31 cellular contexts compared by ENCODE assay signal in genomic region chr12:52413202-52413601, GRCh38. TPM values are rescaled to one million over a fixed set of nuclear protein-coding genes. Genes with fewer than 3 reads are reported as not detected.
"Had no signal": no experiment of that assay in that cellular context is flagged by ENCODE, and none has a peak within 500 bp of the region (broad histone marks: within the 10 kb centered on the region; RNA-seq: fewer than 3 reads in every experiment).

No MANE protein-coding gene starts in this region.

- H3K4me3 ChIP-seq: adrenal gland, body of pancreas, breast epithelium, SJCRH30, SK-N-MC had no signal

- H3K4me1 ChIP-seq: adrenal gland, body of pancreas, breast epithelium, SJCRH30 had no signal

- ATAC-seq: activated CD4-positive, alpha-beta T cell treated with anti-CD3 and anti-CD28 coated beads for 36 hours; activated CD4-positive, CD25-positive, alpha-beta regulatory T cell treated with anti-CD3 and anti-CD28 coated beads, Interleukin-2, amount 50 U/mL, for 24 hours; activated CD8-positive, alpha-beta T cell treated with anti-CD3 and anti-CD28 coated beads, Interleukin-2, amount 10 ng/mL, durations not matched to agents 7 days and 5 days; body of pancreas had no signal

- DNase-seq: activated CD4-positive, alpha-beta T cell treated with anti-CD3 and anti-CD28 coated beads for 36 hours; activated CD4-positive, alpha-beta T cell treated with anti-CD3 and anti-CD28 coated beads, Interleukin-2, amount 10 ng/mL, durations not matched to agents 7 days and 5 days; activated CD4-positive, alpha-beta T cell treated with anti-CD3 and anti-CD28 coated beads, Interleukin-2, amount 50 U/mL, for 48 hours; activated CD8-positive, alpha-beta T cell treated with anti-CD3 and anti-CD28 coated beads, Interleukin-2, amount 10 ng/mL, durations not matched to agents 7 days and 5 days; activated gamma-delta T cell; activated naive CD4-positive, alpha-beta T cell treated with Interleukin-2 at 50 U/mL for 16 hours; activated T-cell treated with anti-CD3 and anti-CD28 coated beads, Interleukin-2, amount 50 U/mL, for 24 hours; adrenal gland; body of pancreas; caudate nucleus; cerebellar nuclear complex; Kasumi-1; KG1; NCI-H1092 treated with DMSO at 0.1 percent for 48 hours; NCI-H1417 treated with DMSO at 0.1 percent for 48 hours; NCI-H1694; NCI-H2029; NCI-H345; NCI-H524 treated with DMSO at 0.1 percent for 48 hours; SHP77; SJCRH30; T1000 had no signal

- H3K36me3 ChIP-seq: adrenal gland, breast epithelium, SJCRH30 had no signal

- FAIRE-seq: astrocyte had no signal

- H3K27me3 ChIP-seq: adrenal gland, body of pancreas, breast epithelium, SJCRH30 had no signal

- H3K27ac ChIP-seq: adrenal gland, body of pancreas, breast epithelium, SJCRH30, SK-N-MC had no signal

- H3K9me3 ChIP-seq: adrenal gland, body of pancreas, breast epithelium, SJCRH30 had no signal

RNA-seq across cellular contexts. Expression of gene KRT82, which starts 7.1 kb away (rescaled TPM):
- total RNA-seq: activated CD4-positive, alpha-beta T cell treated with anti-CD3 and anti-CD28 coated beads for 36 hours; activated CD4-positive, alpha-beta T cell treated with anti-CD3 and anti-CD28 coated beads, Interleukin-2, amount 10 ng/mL, durations not matched to agents 7 days and 5 days; activated CD8-positive, alpha-beta T cell treated with anti-CD3 and anti-CD28 coated beads, Interleukin-2, amount 10 ng/mL, durations not matched to agents 7 days and 5 days; activated T-helper 2 cell treated with anti-CD3 and anti-CD28 coated beads, Interferon-gamma antibody, Interleukin-2, Interleukin-4, amounts not matched to agents 10 μg/mL and 5 μg/mL and 100 μg/mL, durations not matched to agents 14 hours and 24 hours and 36 hours; adrenal gland; astrocyte; body of pancreas; breast epithelium; NCI-H460; SJCRH30; T-helper 1 cell treated with Interleukin-12 subunit alpha and Interleukin-12 subunit beta and Interleukin-4 antibody, amounts not matched to agents 30 ng/mL and 1 ng/mL, for 36 hours; T-helper 2 cell treated with Interferon-gamma antibody and Interleukin-4, amounts not matched to agents 100 ng/mL and 5 ng/mL, for 36 hours; WTC11 had no signal
- polyA plus RNA-seq: adrenal gland had no signal

RNA-seq across cellular contexts. Expression of gene KRT75, which starts 21.0 kb away (rescaled TPM):
- total RNA-seq: activated CD4-positive, alpha-beta T cell treated with anti-CD3 and anti-CD28 coated beads for 36 hours; activated CD4-positive, alpha-beta T cell treated with anti-CD3 and anti-CD28 coated beads, Interleukin-2, amount 10 ng/mL, durations not matched to agents 7 days and 5 days; activated CD8-positive, alpha-beta T cell treated with anti-CD3 and anti-CD28 coated beads, Interleukin-2, amount 10 ng/mL, durations not matched to agents 7 days and 5 days; activated T-helper 2 cell treated with anti-CD3 and anti-CD28 coated beads, Interferon-gamma antibody, Interleukin-2, Interleukin-4, amounts not matched to agents 10 μg/mL and 5 μg/mL and 100 μg/mL, durations not matched to agents 14 hours and 24 hours and 36 hours; adrenal gland; astrocyte; body of pancreas; breast epithelium; NCI-H460; SJCRH30; T-helper 1 cell treated with Interleukin-12 subunit alpha and Interleukin-12 subunit beta and Interleukin-4 antibody, amounts not matched to agents 30 ng/mL and 1 ng/mL, for 36 hours; T-helper 2 cell treated with Interferon-gamma antibody and Interleukin-4, amounts not matched to agents 100 ng/mL and 5 ng/mL, for 36 hours; WTC11 had no signal
- polyA plus RNA-seq: adrenal gland had no signal

RNA-seq across cellular contexts. Expression of gene KRT84, which starts 27.8 kb away (rescaled TPM):
- total RNA-seq: activated CD4-positive, alpha-beta T cell treated with anti-CD3 and anti-CD28 coated beads for 36 hours; activated CD4-positive, alpha-beta T cell treated with anti-CD3 and anti-CD28 coated beads, Interleukin-2, amount 10 ng/mL, durations not matched to agents 7 days and 5 days; activated CD8-positive, alpha-beta T cell treated with anti-CD3 and anti-CD28 coated beads, Interleukin-2, amount 10 ng/mL, durations not matched to agents 7 days and 5 days; activated T-helper 2 cell treated with anti-CD3 and anti-CD28 coated beads, Interferon-gamma antibody, Interleukin-2, Interleukin-4, amounts not matched to agents 10 μg/mL and 5 μg/mL and 100 μg/mL, durations not matched to agents 14 hours and 24 hours and 36 hours; adrenal gland; astrocyte; body of pancreas; breast epithelium; NCI-H460; SJCRH30; T-helper 1 cell treated with Interleukin-12 subunit alpha and Interleukin-12 subunit beta and Interleukin-4 antibody, amounts not matched to agents 30 ng/mL and 1 ng/mL, for 36 hours; T-helper 2 cell treated with Interferon-gamma antibody and Interleukin-4, amounts not matched to agents 100 ng/mL and 5 ng/mL, for 36 hours; WTC11 had no signal
- polyA plus RNA-seq: adrenal gland had no signal

RNA-seq across cellular contexts. Expression of gene KRT6B, which starts 38.7 kb away (rescaled TPM):
- total RNA-seq: activated CD4-positive, alpha-beta T cell treated with anti-CD3 and anti-CD28 coated beads for 36 hours; activated CD4-positive, alpha-beta T cell treated with anti-CD3 and anti-CD28 coated beads, Interleukin-2, amount 10 ng/mL, durations not matched to agents 7 days and 5 days; activated CD8-positive, alpha-beta T cell treated with anti-CD3 and anti-CD28 coated beads, Interleukin-2, amount 10 ng/mL, durations not matched to agents 7 days and 5 days; activated T-helper 2 cell treated with anti-CD3 and anti-CD28 coated beads, Interferon-gamma antibody, Interleukin-2, Interleukin-4, amounts not matched to agents 10 μg/mL and 5 μg/mL and 100 μg/mL, durations not matched to agents 14 hours and 24 hours and 36 hours; astrocyte; body of pancreas; NCI-H460; SJCRH30; T-helper 1 cell treated with Interleukin-12 subunit alpha and Interleukin-12 subunit beta and Interleukin-4 antibody, amounts not matched to agents 30 ng/mL and 1 ng/mL, for 36 hours; T-helper 2 cell treated with Interferon-gamma antibody and Interleukin-4, amounts not matched to agents 100 ng/mL and 5 ng/mL, for 36 hours; WTC11 had no signal

RNA-seq across cellular contexts. Expression of gene KRT85, which starts 45.9 kb away (rescaled TPM):
- total RNA-seq: activated CD4-positive, alpha-beta T cell treated with anti-CD3 and anti-CD28 coated beads for 36 hours; activated CD4-positive, alpha-beta T cell treated with anti-CD3 and anti-CD28 coated beads, Interleukin-2, amount 10 ng/mL, durations not matched to agents 7 days and 5 days; activated CD8-positive, alpha-beta T cell treated with anti-CD3 and anti-CD28 coated beads, Interleukin-2, amount 10 ng/mL, durations not matched to agents 7 days and 5 days; activated T-helper 2 cell treated with anti-CD3 and anti-CD28 coated beads, Interferon-gamma antibody, Interleukin-2, Interleukin-4, amounts not matched to agents 10 μg/mL and 5 μg/mL and 100 μg/mL, durations not matched to agents 14 hours and 24 hours and 36 hours; adrenal gland; astrocyte; body of pancreas; breast epithelium; NCI-H460; SJCRH30; T-helper 1 cell treated with Interleukin-12 subunit alpha and Interleukin-12 subunit beta and Interleukin-4 antibody, amounts not matched to agents 30 ng/mL and 1 ng/mL, for 36 hours; T-helper 2 cell treated with Interferon-gamma antibody and Interleukin-4, amounts not matched to agents 100 ng/mL and 5 ng/mL, for 36 hours; WTC11 had no signal
- polyA plus RNA-seq: adrenal gland had no signal
